Comparison of ENCODE assay signal across 19 cellular contexts in genomic region chr1:53554592-53555305, GRCh38.
DNase-seq lines count a peak whose midpoint lies in the region; ATAC-seq and TF ChIP-seq lines count a peak whose summit lies in the region.
"Had no signal": no experiment of that assay in that cellular context is flagged by ENCODE, and none has a peak within 500 bp of the region (broad histone marks: within the 10 kb centered on the region; RNA-seq: fewer than 3 reads in every experiment).

No MANE protein-coding gene starts in this region.

- 80 to 89% methylated on average over 11 of the region's 11 CpGs for WGBS in sigmoid colon, 2 donors

- H3K9me3 Mint-ChIP-seq in effector memory CD8-positive, alpha-beta T cell, result no peaks in the 10 kb centered on the region
- no peaks in the 10 kb centered on the region for H3K9me3 Mint-ChIP-seq in nephron progenitor cell
- H3K9me3 Mint-ChIP-seq: activated CD8-positive, alpha-beta T cell treated with anti-CD3 and anti-CD28 coated beads for 36 hours; naive thymus-derived CD8-positive, alpha-beta T cell had no signal

- H3K9ac ChIP-seq in KMS-11, result no peak overlapping the region
- H3K9ac ChIP-seq: parathyroid adenoma had no signal

- no peaks in the 10 kb centered on the region for H4K20me1 ChIP-seq in KMS-11 (ENCODE audit: insufficient read depth)

- peak; percentile 2 for DNase-seq in activated gamma-delta T cell treated with Interleukin-2 at 50 U/mL for 16 hours
- DNase-seq in activated gamma-delta T cell (lab: John Stamatoyannopoulos, UW), result no peak
- DNase-seq in effector memory CD8-positive, alpha-beta T cell, result no peak
- peak; percentile 51 for DNase-seq in sigmoid colon
- DNase-seq in foreskin keratinocyte, result no peak
- DNase-seq in nephron progenitor cell, result no peak
- DNase-seq in NK-92 (lab: John Stamatoyannopoulos, UW; ENCODE audit: unreplicated experiment), result no peak
- DNase-seq: brain microvascular endothelial cell; CD4-positive, CD25-positive, alpha-beta regulatory T cell; colonic mucosa; kidney glomerular epithelial cell; mesenchymal stem cell; substantia nigra had no signal

- no peaks in the 10 kb centered on the region for H3K9me3 ChIP-seq in sigmoid colon
- H3K9me3 ChIP-seq: colonic mucosa, vagina had no signal

- no peak for TF ChIP-seq EP300 in sigmoid colon (IDR thresholded peaks at IDR 0.05)

- H3K36me3 ChIP-seq in KMS-11 (ENCODE audit: insufficient read depth) (no peaks in the 10 kb centered on the region), sigmoid colon (no peaks in the 10 kb centered on the region)
- H3K36me3 ChIP-seq: colonic mucosa, vagina had no signal

- peak overlapping the region; percentile 62 to 82 for H3K27ac Mint-ChIP-seq in effector memory CD8-positive, alpha-beta T cell
- no peak overlapping the region for H3K27ac Mint-ChIP-seq in nephron progenitor cell
- H3K27ac Mint-ChIP-seq: CD4-positive, CD25-positive, alpha-beta regulatory T cell had no signal

- H3K4me1 ChIP-seq in KMS-11 (ENCODE audit: low read depth, poor library complexity, severe bottlenecking), result peaks cover 13% of the 10 kb centered on the region
- no peaks in the 10 kb centered on the region for H3K4me1 ChIP-seq in sigmoid colon
- H3K4me1 ChIP-seq in foreskin keratinocyte, result no peaks in the 10 kb centered on the region
- H3K4me1 ChIP-seq: colonic mucosa, parathyroid adenoma, vagina had no signal

- H3K4me3 ChIP-seq in KMS-11 (IDR thresholded peaks at IDR 0.05; ENCODE audit: insufficient read depth, low read depth, low read length) (no peak overlapping the region), sigmoid colon (no peak overlapping the region)
- H3K4me3 ChIP-seq: colonic mucosa, vagina had no signal

- TF ChIP-seq POLR2A in sigmoid colon (IDR thresholded peaks at IDR 0.05), result no peak

- H3K36me3 Mint-ChIP-seq in effector memory CD8-positive, alpha-beta T cell (ENCODE audit: insufficient read depth), result peaks cover 3% of the 10 kb centered on the region
- H3K36me3 Mint-ChIP-seq in nephron progenitor cell (ENCODE audit: low read depth), result no peaks in the 10 kb centered on the region
- H3K36me3 Mint-ChIP-seq: CD4-positive, CD25-positive, alpha-beta regulatory T cell; naive thymus-derived CD8-positive, alpha-beta T cell had no signal

- H3K79me2 ChIP-seq in KMS-11 (ENCODE audit: insufficient read depth, low read depth), result no peaks in the 10 kb centered on the region
- H3K79me2 ChIP-seq: parathyroid adenoma had no signal

- H3K27me3 ChIP-seq in KMS-11 (ENCODE audit: insufficient read depth, low read depth) (no peaks in the 10 kb centered on the region), sigmoid colon (no peaks in the 10 kb centered on the region), foreskin keratinocyte (no peaks in the 10 kb centered on the region)
- H3K27me3 ChIP-seq: brain microvascular endothelial cell, colonic mucosa, vagina had no signal

- H3K4me1 Mint-ChIP-seq in effector memory CD8-positive, alpha-beta T cell (ENCODE audit: low read depth in 2 of 2), result peaks cover 8 to 9% of the 10 kb centered on the region in 2 donors
- H3K4me1 Mint-ChIP-seq in nephron progenitor cell, result peaks cover 29% of the 10 kb centered on the region
- H3K4me1 Mint-ChIP-seq: CD4-positive, CD25-positive, alpha-beta regulatory T cell had no signal

- TF ChIP-seq CTCF in KMS-11 (conservative IDR thresholded peaks at IDR 0.05; ENCODE audit: low read depth, low read length) (no peak), sigmoid colon (IDR thresholded peaks at IDR 0.05) (no peak), foreskin keratinocyte (conservative IDR thresholded peaks at IDR 0.05) (no peak), nephron progenitor cell (IDR thresholded peaks at IDR 0.05) (no peak)

- H3K27ac ChIP-seq in KMS-11 (no peak overlapping the region), sigmoid colon (no peak overlapping the region), foreskin keratinocyte (no peak overlapping the region)
- H3K27ac ChIP-seq: brain microvascular endothelial cell, colonic mucosa, HL-60, parathyroid adenoma, vagina had no signal

- peaks cover 0 to 17% of the 10 kb centered on the region in 2 donors for H3K27me3 Mint-ChIP-seq in effector memory CD8-positive, alpha-beta T cell
- H3K27me3 Mint-ChIP-seq in nephron progenitor cell (ENCODE audit: low read depth, poor library complexity), result peaks cover 17% of the 10 kb centered on the region
- H3K27me3 Mint-ChIP-seq: activated CD8-positive, alpha-beta T cell treated with anti-CD3 and anti-CD28 coated beads for 36 hours had no signal

- H3K4me2 ChIP-seq in KMS-11, result peak overlapping the region; percentile 22; the same call in 1 of the 2 replicates

- no peak overlapping the region for H2AFZ ChIP-seq in KMS-11 (ENCODE audit: low read depth)
- H2AFZ ChIP-seq: parathyroid adenoma had no signal

- ATAC-seq in effector memory CD8-positive, alpha-beta T cell (replicated peaks), result no peak
- no peak for ATAC-seq in foreskin keratinocyte
- ATAC-seq: naive thymus-derived CD8-positive, alpha-beta T cell had no signal

- H3K4me3 Mint-ChIP-seq in effector memory CD8-positive, alpha-beta T cell, result no peak overlapping the region
- no peak overlapping the region for H3K4me3 Mint-ChIP-seq in nephron progenitor cell
- H3K4me3 Mint-ChIP-seq: activated CD8-positive, alpha-beta T cell treated with anti-CD3 and anti-CD28 coated beads for 36 hours; CD4-positive, CD25-positive, alpha-beta regulatory T cell; naive thymus-derived CD8-positive, alpha-beta T cell had no signal

- intact Hi-C loops in sigmoid colon (cut with DNase I), result no loop called here

Comparison
In these comparisons a context has a peak if more than half of its experiments do, and no peak if none do; other contexts are left out.
1. DNase-seq: peak in activated gamma-delta T cell treated with Interleukin-2 at 50 U/mL for 16 hours (single experiment) and sigmoid colon (single experiment); none in activated gamma-delta T cell (single experiment), effector memory CD8-positive, alpha-beta T cell (0 of 3), foreskin keratinocyte (0 of 2), nephron progenitor cell (single experiment) and NK-92 (single experiment).